7 cellular contexts compared by ENCODE assay signal in genomic region chr10:100993986-100994708, GRCh38. TPM values are rescaled to one million over a fixed set of nuclear protein-coding genes. Genes with fewer than 3 reads are reported as not detected.
DNase-seq lines count a peak whose midpoint lies in the region; ATAC-seq and TF ChIP-seq lines count a peak whose summit lies in the region.

No MANE protein-coding gene starts in this region.

- H3K27ac ChIP-seq in OCI-LY1 (ENCODE audit: low read depth, low read length, poor library complexity, severe bottlenecking) = no peak overlapping the region
- H3K27ac ChIP-seq in esophagus muscularis mucosa (replicated peaks in 1 of 4) = peak overlapping the region in 1 of 4 donors; percentile 12
- no peak overlapping the region for H3K27ac ChIP-seq in sigmoid colon

- H3K9ac ChIP-seq in OCI-LY1 (ENCODE audit: low read length) = no peak overlapping the region

- H3K36me3 ChIP-seq in OCI-LY1 (ENCODE audit: insufficient read depth, low read length) (peaks cover 41% of the 10 kb centered on the region), esophagus muscularis mucosa (peaks cover 19 to 45% (median 33%) of the 10 kb centered on the region in 4 donors), sigmoid colon (peaks cover 0 to 40% (median 10%) of the 10 kb centered on the region in 4 donors)

- intact Hi-C loops in esophagus muscularis mucosa (cut with DNase I) (no loop called here), sigmoid colon (cut with DNase I) (loop anchor here (1.0 kb wide), 1 partner anchor 19 kb away; no protein-coding TSS in a partner anchor)

- peak; percentile 70 for DNase-seq in GM03348 (ENCODE audit: low spot score)
- no peak for DNase-seq in esophagus muscularis mucosa (ENCODE audit: extremely low spot score)
- peak; percentile 66 for DNase-seq in sigmoid colon
- DNase-seq in COLO668 (lab: John Stamatoyannopoulos, UW; ENCODE audit: unreplicated experiment) = no peak
- no peak for DNase-seq in cerebellar nuclear complex (lab: John Stamatoyannopoulos, UW)

- no peaks in the 10 kb centered on the region for H3K27me3 ChIP-seq in OCI-LY1 (ENCODE audit: insufficient read depth, low read length)
- H3K27me3 ChIP-seq in esophagus muscularis mucosa = no peaks in the 10 kb centered on the region
- H3K27me3 ChIP-seq in sigmoid colon = no peaks in the 10 kb centered on the region

- no peaks in the 10 kb centered on the region for H4K20me1 ChIP-seq in OCI-LY1 (ENCODE audit: insufficient read depth, low read length)

- H2AFZ ChIP-seq in OCI-LY1 (ENCODE audit: low read length) = no peak overlapping the region

- H3K4me2 ChIP-seq in OCI-LY1 (ENCODE audit: low read length) = no peak overlapping the region

- H3K4me3 ChIP-seq in OCI-LY1 (ENCODE audit: low read depth, low read length, poor library complexity, severe bottlenecking) (no peak overlapping the region), esophagus muscularis mucosa (no peak overlapping the region), sigmoid colon (no peak overlapping the region)

- TF ChIP-seq EP300 in esophagus muscularis mucosa (IDR thresholded peaks at IDR 0.05) (no peak), sigmoid colon (IDR thresholded peaks at IDR 0.05) (no peak)

- ATAC-seq in HG02610 (IDR thresholded peaks at IDR 0.05; ENCODE audit: unreplicated experiment) = no peak

- no peaks in the 10 kb centered on the region for H3K9me2 ChIP-seq in OCI-LY1 (ENCODE audit: low read depth, low read length)

- WGBS in esophagus muscularis mucosa = 52% methylated on average over 10 of the region's 10 CpGs
- 49 to 65% methylated on average over 10 of the region's 10 CpGs for WGBS in sigmoid colon, 2 donors

- H3K4me1 ChIP-seq in OCI-LY1 (ENCODE audit: insufficient read depth, low read length, severe bottlenecking) (peaks cover 18% of the 10 kb centered on the region), esophagus muscularis mucosa (peaks cover 10 to 39% (median 31%) of the 10 kb centered on the region in 4 donors), sigmoid colon (peaks cover 0 to 27% (median 16%) of the 10 kb centered on the region in 4 donors)

- no peaks in the 10 kb centered on the region; the same call in 1 of the 2 replicates for H3F3A ChIP-seq in OCI-LY1 (ENCODE audit: insufficient read depth, low read length)

- H3K9me3 ChIP-seq in OCI-LY1 (ENCODE audit: low read length) (no peaks in the 10 kb centered on the region), esophagus muscularis mucosa (no peaks in the 10 kb centered on the region), sigmoid colon (no peaks in the 10 kb centered on the region)

- no peaks in the 10 kb centered on the region for H3K79me2 ChIP-seq in OCI-LY1 (ENCODE audit: insufficient read depth, low read length)

- TF ChIP-seq POLR2A in esophagus muscularis mucosa (IDR thresholded peaks at IDR 0.05; ENCODE audit: low read depth) (no peak), sigmoid colon (IDR thresholded peaks at IDR 0.05) (no peak)

- peak; percentile 22; the same call in 1 of the 2 replicates for TF ChIP-seq CTCF in OCI-LY1 (IDR thresholded peaks at IDR 0.05; ENCODE audit: low read length)
- peak; percentile 71 to 72 (median 72) for TF ChIP-seq CTCF in esophagus muscularis mucosa (IDR thresholded peaks at IDR 0.05)
- TF ChIP-seq CTCF in sigmoid colon (IDR thresholded peaks at IDR 0.05) = peak; percentile 62 to 78 (median 70)

RNA-seq across cellular contexts. Expression of gene LZTS2, which starts 5.5 kb away (rescaled TPM):
- 100 to 1,000 TPM in 3 of 4 donors, 10 to 100 TPM in 1; 90.5 to 209 (median 162) TPM for total RNA-seq in esophagus muscularis mucosa
- total RNA-seq in sigmoid colon = 100 to 1,000 TPM in 3 of 4 donors, 10 to 100 TPM in 1; 82.3 to 169 (median 116) TPM
- polyA plus RNA-seq in sigmoid colon = 10 to 100 TPM; 10.9 to 36.7 (median 23.4) TPM

RNA-seq across cellular contexts. Expression of gene TWNK, which starts 6.8 kb away (rescaled TPM):
- 10 to 100 TPM in 2 of 4 donors, 1 to 10 TPM in 2; 3.7 to 11.1 (median 9.0) TPM for total RNA-seq in esophagus muscularis mucosa
- 1 to 10 TPM; 3.3 to 4.6 (median 4.1) TPM for total RNA-seq in sigmoid colon
- polyA plus RNA-seq in sigmoid colon = 1 to 10 TPM; 2.4 to 9.0 (median 2.8) TPM

RNA-seq across cellular contexts. Expression of gene MRPL43, which starts 6.8 kb away (rescaled TPM):
- total RNA-seq in esophagus muscularis mucosa (10 to 100 TPM; 54.4 to 98.8 (median 82.4) TPM), sigmoid colon (100 to 1,000 TPM in 1 of 4 donors, 10 to 100 TPM in 3; 81.3 to 119 (median 91.7) TPM)
- polyA plus RNA-seq in sigmoid colon = 100 to 1,000 TPM in 1 of 3 donors, 10 to 100 TPM in 2; 73.8 to 111 (median 78.7) TPM

RNA-seq across cellular contexts. Expression of gene SEMA4G, which starts 24.8 kb away (rescaled TPM):
- total RNA-seq in esophagus muscularis mucosa = 1 to 10 TPM in 3 of 4 donors, under 1 TPM in 1; 0.66 to 2.5 (median 1.4) TPM
- 1 to 10 TPM in 2 of 4 donors, under 1 TPM in 2; 0.49 to 2.2 (median 0.90) TPM for total RNA-seq in sigmoid colon
- 10 to 100 TPM; 33.1 to 65.8 (median 41.4) TPM for polyA plus RNA-seq in sigmoid colon

RNA-seq across cellular contexts. Expression of gene PDZD7, which starts 36.8 kb away (rescaled TPM):
- total RNA-seq in esophagus muscularis mucosa (under 1 TPM; under 0.01 to 0.75 (median 0.39) TPM), sigmoid colon (1 to 10 TPM in 3 of 4 donors, under 1 TPM in 1; 0.16 to 2.4 (median 1.3) TPM)
- under 1 TPM in 2 of 3 donors, not detected in 1; 0.60 to 0.70 TPM for polyA plus RNA-seq in sigmoid colon

Comparison
In these comparisons a context has a peak if more than half of its experiments do, and no peak if none do; other contexts are left out.
1. DNase-seq: peak in GM03348 (single experiment) and sigmoid colon (single experiment); none in esophagus muscularis mucosa (single experiment), COLO668 (single experiment) and cerebellar nuclear complex (0 of 2).
2. CTCF ChIP-seq: peak in every context shown above with its lines; median percentile 72 in esophagus muscularis mucosa; 70 in sigmoid colon; 22 in OCI-LY1.